ENCODE assay signal across 1 cellular context in genomic region chr2:20051518-20052228, GRCh38.
TF ChIP-seq lines count a peak whose summit lies in the region.

Gene LAPTM4A (minus strand): TSS chr2:20051628. CDS start chr2:20051520, 108 bp downstream.

TF ChIP-seq in HepG2, 621 proteins besides CTCF, POLR2A, EP300 and RAD21 (continued from another document and continues in another):
- no peak for TF ChIP-seq MLXIP (CRISPR knock-in tag; IDR thresholded peaks at IDR 0.05; ENCODE audit: borderline replicate concordance)
- TF ChIP-seq ZNF546 (CRISPR knock-in tag; conservative IDR thresholded peaks at IDR 0.05), result peak; percentile 80; the same call in 1 of the 2 replicates
- peak; percentile 82 for TF ChIP-seq IRF2 (CRISPR knock-in tag; IDR thresholded peaks at IDR 0.05)
- TF ChIP-seq NFKB2 (CRISPR knock-in tag; IDR thresholded peaks at IDR 0.05; ENCODE audit: borderline replicate concordance), result peak; percentile 76
- peak; percentile 100 for TF ChIP-seq PHF8 (CRISPR knock-in tag; IDR thresholded peaks at IDR 0.05)
- TF ChIP-seq AGO2 (optimal IDR thresholded peaks at IDR 0.05; ENCODE audit: low read depth, low read length), result no peak
- peak; percentile 23 for TF ChIP-seq ZNF329 (CRISPR knock-in tag; IDR thresholded peaks at IDR 0.05; ENCODE audit: low read depth)
- TF ChIP-seq ZNF878 (CRISPR knock-in tag; IDR thresholded peaks at IDR 0.05), result no peak; the same call in 1 of the 2 replicates
- no peak; the same call in 1 of the 2 replicates for TF ChIP-seq MYNN (CRISPR knock-in tag; IDR thresholded peaks at IDR 0.05; ENCODE audit: low read depth)
- peak; percentile 73 for TF ChIP-seq RBM22 (optimal IDR thresholded peaks at IDR 0.05; ENCODE audit: low read length)
- TF ChIP-seq MBD4 (IDR thresholded peaks at IDR 0.05; ENCODE audit: borderline replicate concordance, low read length), result no peak
- no peak for TF ChIP-seq TEAD3 (CRISPR knock-in tag; optimal IDR thresholded peaks at IDR 0.05; ENCODE audit: borderline replicate concordance)
- TF ChIP-seq SRSF9 (IDR thresholded peaks at IDR 0.05; ENCODE audit: borderline replicate concordance, insufficient read depth, low read depth, low read length, poor library complexity, severe bottlenecking), result no peak
- peak; percentile 88 for TF ChIP-seq ZNF3 (CRISPR knock-in tag; IDR thresholded peaks at IDR 0.05)
- no peak for TF ChIP-seq KAT2B (IDR thresholded peaks at IDR 0.05; ENCODE audit: borderline replicate concordance, low read depth, low read length)
- TF ChIP-seq ZBTB25 (CRISPR knock-in tag; IDR thresholded peaks at IDR 0.05), result peak; percentile 59
- TF ChIP-seq HMGXB4 (CRISPR knock-in tag; IDR thresholded peaks at IDR 0.05; ENCODE audit: borderline replicate concordance in 1 of 2, low read depth in 1 of 2), result peak; percentile 89 to 97; a peak in 3 of 4 replicates
- peak; percentile 22; the same call in 1 of the 2 replicates for TF ChIP-seq GTF2F1 (IDR thresholded peaks at IDR 0.05; ENCODE audit: low read length)
- peak; percentile 87 for TF ChIP-seq RBFOX2 (IDR thresholded peaks at IDR 0.05; ENCODE audit: low read depth, low read length)
- peak; percentile 69 for TF ChIP-seq YY1 (IDR thresholded peaks at IDR 0.05; ENCODE audit: insufficient read depth, insufficient replicate concordance, low read depth, low read length)
- peak; percentile 65 for TF ChIP-seq NCOA2 (CRISPR knock-in tag; IDR thresholded peaks at IDR 0.05)
- TF ChIP-seq ZNF564 (CRISPR knock-in tag; IDR thresholded peaks at IDR 0.05), result no peak; the same call in none of the 2 replicates
- TF ChIP-seq NFYB (CRISPR knock-in tag; IDR thresholded peaks at IDR 0.05), result peak; percentile 100
- peak; percentile 93 for TF ChIP-seq ATF1 (CRISPR knock-in tag; IDR thresholded peaks at IDR 0.05)
- TF ChIP-seq ZNF788 (CRISPR knock-in tag; IDR thresholded peaks at IDR 0.05; ENCODE audit: borderline replicate concordance), result peak; percentile 94; the same call in 1 of the 2 replicates
- peak; percentile 78 for TF ChIP-seq FOSL2 (CRISPR knock-in tag; IDR thresholded peaks at IDR 0.05)
- no peak; the same call in 1 of the 2 replicates for TF ChIP-seq ZFP41 (CRISPR knock-in tag; IDR thresholded peaks at IDR 0.05; ENCODE audit: borderline replicate concordance)
- TF ChIP-seq RXRB (CRISPR knock-in tag; IDR thresholded peaks at IDR 0.05; ENCODE audit: borderline replicate concordance), result peak; percentile 75
- no peak for TF ChIP-seq SMARCC2 (IDR thresholded peaks at IDR 0.05)
- TF ChIP-seq TBP (CRISPR knock-in tag; IDR thresholded peaks at IDR 0.05), result no peak
- TF ChIP-seq ZNF501 (CRISPR knock-in tag; IDR thresholded peaks at IDR 0.05), result peak; percentile 100
- TF ChIP-seq ZNF674 (CRISPR knock-in tag; IDR thresholded peaks at IDR 0.05; ENCODE audit: low read depth), result no peak
- TF ChIP-seq ADNP (CRISPR knock-in tag; IDR thresholded peaks at IDR 0.05), result no peak
- TF ChIP-seq ZNF17 (CRISPR knock-in tag; IDR thresholded peaks at IDR 0.05), result no peak
- TF ChIP-seq ZNF136 (CRISPR knock-in tag; IDR thresholded peaks at IDR 0.05; ENCODE audit: low read depth), result peak; percentile 96; the same call in 1 of the 2 replicates
- peak; percentile 66; the same call in 1 of the 2 replicates for TF ChIP-seq ZNF34 (CRISPR knock-in tag; IDR thresholded peaks at IDR 0.05; ENCODE audit: borderline replicate concordance)
- no peak for TF ChIP-seq ZNF710 (CRISPR knock-in tag; IDR thresholded peaks at IDR 0.05; ENCODE audit: borderline replicate concordance)
- TF ChIP-seq NFIB (CRISPR knock-in tag; IDR thresholded peaks at IDR 0.05; ENCODE audit: borderline replicate concordance), result no peak
- no peak for TF ChIP-seq TEAD2 (CRISPR knock-in tag; IDR thresholded peaks at IDR 0.05)
- no peak; the same call in 1 of the 2 replicates for TF ChIP-seq ATF2 (CRISPR knock-in tag; IDR thresholded peaks at IDR 0.05)
- TF ChIP-seq MED8 (CRISPR knock-in tag; IDR thresholded peaks at IDR 0.05; ENCODE audit: insufficient replicate concordance), result no peak
- TF ChIP-seq PAXIP1 (CRISPR knock-in tag; conservative IDR thresholded peaks at IDR 0.05), result peak; percentile 88
- peak; percentile 70; the same call in 1 of the 2 replicates for TF ChIP-seq ZNF569 (CRISPR knock-in tag; IDR thresholded peaks at IDR 0.05; ENCODE audit: borderline replicate concordance)
- TF ChIP-seq ZNF770 (CRISPR knock-in tag; IDR thresholded peaks at IDR 0.05), result peak; percentile 62
- peak; percentile 71; the same call in 1 of the 2 replicates for TF ChIP-seq ZSCAN22 (CRISPR knock-in tag; IDR thresholded peaks at IDR 0.05)
- TF ChIP-seq PRMT3 (CRISPR knock-in tag; IDR thresholded peaks at IDR 0.05; ENCODE audit: borderline replicate concordance, low read depth), result peak; percentile 67; the same call in 1 of the 2 replicates
- TF ChIP-seq ZNF513 (CRISPR knock-in tag; conservative IDR thresholded peaks at IDR 0.05), result no peak
- TF ChIP-seq CENPX (CRISPR knock-in tag; IDR thresholded peaks at IDR 0.05), result no peak
- TF ChIP-seq ZNF460 (CRISPR knock-in tag; IDR thresholded peaks at IDR 0.05; ENCODE audit: borderline replicate concordance), result no peak
- TF ChIP-seq FLYWCH1 (CRISPR knock-in tag; IDR thresholded peaks at IDR 0.05), result no peak
- TF ChIP-seq ZSCAN25 (CRISPR knock-in tag; IDR thresholded peaks at IDR 0.05), result peak; percentile 40; the same call in 1 of the 2 replicates
- peak; percentile 59; the same call in 1 of the 2 replicates for TF ChIP-seq ZNF12 (CRISPR knock-in tag; IDR thresholded peaks at IDR 0.05)
- peak; percentile 72; the same call in 1 of the 2 replicates for TF ChIP-seq ZNF230 (CRISPR knock-in tag; IDR thresholded peaks at IDR 0.05)
- peak; percentile 89; the same call in 1 of the 2 replicates for TF ChIP-seq KDM5B (CRISPR knock-in tag; IDR thresholded peaks at IDR 0.05; ENCODE audit: borderline replicate concordance)
- TF ChIP-seq CBFB (CRISPR knock-in tag; IDR thresholded peaks at IDR 0.05), result no peak
